26 cellular contexts compared by ENCODE assay signal in the genomic region with DNA sequence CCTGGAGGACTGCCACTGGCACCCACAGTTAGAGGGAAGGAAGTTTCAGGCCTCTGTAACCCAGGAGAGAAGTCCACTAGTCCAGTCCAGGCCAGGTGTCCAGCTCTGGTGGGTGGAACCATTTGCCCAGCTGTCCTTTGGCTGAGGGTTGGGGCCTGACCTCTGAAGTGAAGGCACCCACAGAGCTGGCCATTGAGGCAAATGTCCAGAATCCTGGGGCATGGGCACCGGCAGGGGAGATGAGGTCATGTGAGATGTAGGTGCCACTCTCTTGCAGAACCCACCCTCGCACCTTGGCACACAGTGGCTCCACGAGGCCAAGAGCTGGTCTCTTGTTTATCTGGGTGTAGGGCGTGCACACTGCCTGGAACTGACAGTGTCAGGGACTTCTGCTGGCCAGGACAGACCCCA.
DNase-seq lines count a peak whose midpoint lies in the region; ATAC-seq and TF ChIP-seq lines count a peak whose summit lies in the region.
"Had no signal": no experiment of that assay in that cellular context is flagged by ENCODE, and none has a peak within 500 bp of the region (broad histone marks: within the 10 kb centered on the region; RNA-seq: fewer than 3 reads in every experiment).

No MANE protein-coding gene starts in this region.

- intact Hi-C loops in colonic mucosa (cut with DNase I) (no loop called here), mammary epithelial cell (cut with micrococcal nuclease) (no loop called here)

- H3K4me1 Mint-ChIP-seq in type B pancreatic cell (ENCODE audit: unreplicated experiment), result peaks cover 16% of the 10 kb centered on the region
- H3K4me1 Mint-ChIP-seq: activated CD4-positive, alpha-beta T cell treated with anti-CD3 and anti-CD28 coated beads for 36 hours; neural crest cell had no signal

- no peak for ATAC-seq in GM18517 (IDR thresholded peaks at IDR 0.05; ENCODE audit: unreplicated experiment)
- ATAC-seq in GM21526 (IDR thresholded peaks at IDR 0.05; ENCODE audit: low FRiP score, unreplicated experiment), result no peak
- ATAC-seq: A549; activated CD4-positive, alpha-beta T cell treated with anti-CD3 and anti-CD28 coated beads for 36 hours; esophagus mucosa; left ventricle myocardium superior had no signal

- H3K27ac Mint-ChIP-seq in type B pancreatic cell, result no peak overlapping the region
- H3K27ac Mint-ChIP-seq: activated CD4-positive, alpha-beta T cell treated with anti-CD3 and anti-CD28 coated beads for 36 hours; HFFc6; progenitor cell of endocrine pancreas had no signal

- no peak overlapping the region for H2AFZ ChIP-seq in mammary epithelial cell (ENCODE audit: low read depth, low read length)

- H3K27me3 ChIP-seq in colonic mucosa (no peaks in the 10 kb centered on the region), mammary epithelial cell (ENCODE audit: insufficient read depth, low read length) (no peaks in the 10 kb centered on the region)
- H3K27me3 ChIP-seq: BE2C, upper lobe of right lung had no signal

- H3K36me3 ChIP-seq in colonic mucosa, result no peaks in the 10 kb centered on the region
- H3K36me3 ChIP-seq in mammary epithelial cell (ENCODE audit: insufficient read depth, low read length), result no peaks in the 10 kb centered on the region
- H3K36me3 ChIP-seq: BE2C, upper lobe of right lung had no signal

- CTCF ChIA-PET in mammary epithelial cell (lab: Charles Lee; ENCODE audit: low non-redundant PET), result no interaction called here

- 100% methylated on average over 1 of the region's 4 CpGs for WGBS in mammary epithelial cell (ENCODE audit: low coverage, missing lambda C conversion rate)

- no peak overlapping the region for H3K4me2 ChIP-seq in mammary epithelial cell (ENCODE audit: insufficient read depth, low read depth, low read length)
- H3K4me2 ChIP-seq: A549 had no signal

- no peaks in the 10 kb centered on the region for H3K27me3 Mint-ChIP-seq in type B pancreatic cell
- H3K27me3 Mint-ChIP-seq: progenitor cell of endocrine pancreas had no signal

- DNase-seq in activated effector memory CD4-positive, alpha-beta T cell treated with anti-CD3 and anti-CD28 coated beads, Interleukin-2, amount 50 U/mL, for 16 hours, result peak; percentile 57
- DNase-seq in activated effector memory CD4-positive, alpha-beta T cell treated with Interleukin-2 at 50 U/mL for 16 hours, result no peak
- DNase-seq in colonic mucosa (peak; percentile 15), myocyte (ENCODE audit: low read depth) (peak; percentile 50), type B pancreatic cell (ENCODE audit: extremely low spot score, unreplicated experiment) (peak; percentile 49), mammary epithelial cell (no peak)
- DNase-seq: activated CD4-positive, alpha-beta T cell treated with anti-CD3 and anti-CD28 coated beads for 36 hours; BE2C; Caco-2; cerebellar nuclear complex; effector memory CD4-positive, alpha-beta T cell; foreskin melanocyte; HFFc6; IMR-90; left ventricle myocardium superior; NCI-H1092 treated with DMSO at 0.1 percent for 48 hours; NCI-H2029 treated with DMSO at 0.1 percent for 48 hours; NCI-H2227 treated with DMSO at 0.1 percent for 48 hours; T-helper 1 cell; upper lobe of right lung had no signal

- H3K4me1 ChIP-seq in colonic mucosa (no peaks in the 10 kb centered on the region), mammary epithelial cell (ENCODE audit: insufficient read depth, low read length) (peaks cover 12% of the 10 kb centered on the region)
- H3K4me1 ChIP-seq: BE2C, upper lobe of right lung had no signal

- no TSS peak for BruUV-seq in mammary epithelial cell (replicated peaks; lab: Mats Ljungman, UMichigan)

- H3K27ac ChIP-seq in colonic mucosa (no peak overlapping the region), mammary epithelial cell (ENCODE audit: insufficient read depth, low read depth, low read length) (no peak overlapping the region)
- H3K27ac ChIP-seq: upper lobe of right lung had no signal

- in situ Hi-C loops in mammary epithelial cell (cut with MboI; ENCODE audit: low sequenced_read_pairs in 2 of 2), result no loop called here

- dilution Hi-C loops in mammary epithelial cell (cut with HindIII; ENCODE audit: low sequenced_read_pairs), result no loop called here

- no peaks in the 10 kb centered on the region for H3K9me3 Mint-ChIP-seq in type B pancreatic cell
- H3K9me3 Mint-ChIP-seq: HFFc6, neural crest cell had no signal

- H3K36me3 Mint-ChIP-seq in type B pancreatic cell, result no peaks in the 10 kb centered on the region

- H4K20me1 ChIP-seq in mammary epithelial cell (ENCODE audit: insufficient read depth, low read length), result no peaks in the 10 kb centered on the region

- no peak for TF ChIP-seq CTCF in colonic mucosa (IDR thresholded peaks at IDR 0.05)
- TF ChIP-seq CTCF in type B pancreatic cell (conservative IDR thresholded peaks at IDR 0.05), result no peak
- TF ChIP-seq CTCF in mammary epithelial cell (conservative IDR thresholded peaks at IDR 0.05 in 1 of 2, IDR thresholded peaks at IDR 0.05 in 1 of 2; ENCODE audit: extremely low read depth in 1 of 2, insufficient read depth in 1 of 2, low read depth in 1 of 2, low read length in 2 of 2), result no peak

- H3K4me3 Mint-ChIP-seq in type B pancreatic cell, result no peak overlapping the region
- H3K4me3 Mint-ChIP-seq: activated CD4-positive, alpha-beta T cell treated with anti-CD3 and anti-CD28 coated beads for 36 hours; HFFc6; neural crest cell had no signal

- H3K9ac ChIP-seq in colonic mucosa (ENCODE audit: low read depth in 2 of 2, low read length in 2 of 2) (no peak overlapping the region), mammary epithelial cell (ENCODE audit: insufficient read depth, low read length) (no peak overlapping the region)

- H3K9me3 ChIP-seq in colonic mucosa, result no peaks in the 10 kb centered on the region
- H3K9me3 ChIP-seq in mammary epithelial cell (replicated peaks; ENCODE audit: insufficient read depth, low read length), result no peaks in the 10 kb centered on the region
- H3K9me3 ChIP-seq: A549, BE2C, Caco-2, upper lobe of right lung had no signal

- H3K79me2 ChIP-seq in mammary epithelial cell (ENCODE audit: insufficient read depth, low read length), result no peaks in the 10 kb centered on the region

- H3K4me3 ChIP-seq in colonic mucosa, result no peak overlapping the region
- no peak overlapping the region for H3K4me3 ChIP-seq in mammary epithelial cell (replicated peaks in 1 of 3; ENCODE audit: insufficient read depth in 1 of 3, low read depth in 2 of 3, low read length in 3 of 3)
- H3K4me3 ChIP-seq: A549, upper lobe of right lung had no signal

Comparison
In these comparisons a context has a peak if more than half of its experiments do, and no peak if none do; other contexts are left out.
1. DNase-seq: peak in activated effector memory CD4-positive, alpha-beta T cell treated with anti-CD3 and anti-CD28 coated beads, Interleukin-2, amount 50 U/mL, for 16 hours (single experiment), colonic mucosa (single experiment), myocyte (single experiment) and type B pancreatic cell (single experiment); none in activated effector memory CD4-positive, alpha-beta T cell treated with Interleukin-2 at 50 U/mL for 16 hours (single experiment) and mammary epithelial cell (single experiment).